8 cellular contexts compared by ENCODE assay signal in the genomic region with DNA sequence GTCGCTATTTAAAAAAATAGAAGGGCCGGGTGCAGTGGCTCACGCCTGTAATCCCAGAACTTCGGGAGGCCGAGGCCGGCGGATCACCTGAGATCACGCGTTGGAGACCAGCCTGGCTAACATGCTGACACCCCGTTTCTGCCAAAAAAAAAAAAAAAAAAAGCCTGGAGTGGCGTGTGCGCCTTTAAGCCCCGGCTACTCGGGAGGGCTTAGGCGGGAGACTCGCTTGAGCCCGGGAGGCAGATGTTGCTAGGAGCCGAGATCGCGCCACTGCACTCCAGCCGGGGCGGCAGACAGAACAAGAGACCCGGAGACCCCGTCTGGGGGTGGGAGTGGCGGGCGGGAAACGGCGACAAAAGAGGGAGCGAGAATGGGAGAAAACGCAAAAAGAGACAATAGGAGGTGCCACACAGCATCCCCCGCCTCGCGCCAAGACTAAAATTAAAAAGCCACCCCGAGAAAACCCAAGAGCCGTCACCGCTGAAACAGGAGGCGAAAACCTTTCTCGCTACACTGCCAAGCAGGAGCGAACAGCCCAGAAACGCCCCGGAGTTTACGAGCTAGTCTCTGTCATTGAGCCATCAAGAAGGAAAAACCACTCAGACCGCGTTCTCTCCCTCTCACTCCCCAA. TPM values are rescaled to one million over a fixed set of nuclear protein-coding genes. Genes with fewer than 3 reads are reported as not detected.
DNase-seq lines count a peak whose midpoint lies in the region; ATAC-seq, FAIRE-seq and TF ChIP-seq lines count a peak whose summit lies in the region.
"Not testable (repeated sequence)": the region's sequence is repeated elsewhere in the genome, so short reads cannot be mapped to it uniquely, and the experiment has no call there.

No MANE protein-coding gene starts in this region.

- not testable (repeated sequence) for H2AFZ ChIP-seq in HepG2 (ENCODE audit: low read length)

- not testable (repeated sequence) for H3K9me3 ChIP-seq in DOHH2 (ENCODE audit: control insufficient read depth, insufficient read depth, low read length); HEK293 (ENCODE audit: control insufficient read depth, insufficient read depth, low read depth, low read length); HepG2 (ENCODE audit: low read length); spleen

- not testable (repeated sequence) for H3K27me3 Mint-ChIP-seq in stimulated activated memory B cell treated with anti-CD40 and anti-IgM and Interleukin-4, amounts not matched to agents 10 μg/mL and 1 μg/mL and 100 μg/mL, for 72 hours

- H4K20me1 ChIP-seq in DOHH2 (ENCODE audit: control insufficient read depth, insufficient read depth, low read depth, low read length); HepG2 (ENCODE audit: insufficient read depth, low read length): not testable (repeated sequence)

- not testable (repeated sequence) for H3K9ac ChIP-seq in HepG2 (ENCODE audit: insufficient read depth, low read depth, low read length)

- H3K4me3 ChIP-seq in DOHH2 (ENCODE audit: low read length); HEK293 (ENCODE audit: low read depth, low read length); HepG2 (replicated peaks in 1 of 3; ENCODE audit: insufficient read depth in 1 of 3, low read depth in 2 of 3, low read length in 3 of 3); spleen: not testable (repeated sequence)

- TSS peak; percentile 98 for BruUV-seq in HepG2 (replicated peaks; lab: Mats Ljungman, UMichigan)

- H3K79me2 ChIP-seq in DOHH2 (ENCODE audit: control insufficient read depth, low read length); HepG2 (ENCODE audit: insufficient read depth, low read length): not testable (repeated sequence)

- not testable (repeated sequence) for TF ChIP-seq CTCF in DOHH2 (IDR thresholded peaks at IDR 0.05; ENCODE audit: low read depth, low read length, poor library complexity, severe bottlenecking); HEK293 (tag by site-specific recombination; IDR thresholded peaks at IDR 0.05); HepG2 (CRISPR knock-in tag; IDR thresholded peaks at IDR 0.05); spleen (IDR thresholded peaks at IDR 0.05 in 8 of 11, conservative IDR thresholded peaks at IDR 0.05 in 3 of 11)

- in situ Hi-C loops in HepG2 (cut with HindIII; ENCODE audit: extremely low pct_ligation_motif_present, low pct_unique_long_range_greater_than_20kb): not testable (repeated sequence)

- POLR2A ChIA-PET in HEK293 (lab: Yijun Ruan, JAX): interaction anchor here (0.6 kb wide), 4 partner anchors 66 to 315 kb away, joined by 3 to 8 read pairs (median 3); a partner anchor contains a TSS
- POLR2A ChIA-PET in HepG2 (lab: Yijun Ruan, JAX): not testable (repeated sequence)

- DNase-seq in T follicular helper cell (ENCODE audit: low read depth) (peak; percentile 72), activated T-cell treated with anti-CD3 and anti-CD28 coated beads for 24 hours (ENCODE audit: low read depth) (peak; percentile 79), spleen (peak; percentile 92)
- DNase-seq in central memory CD4-positive, alpha-beta T cell: peak; percentile 86
- DNase-seq in HepG2 (ENCODE audit: low spot score): not testable (repeated sequence)

- H3K27me3 ChIP-seq in DOHH2 (ENCODE audit: control insufficient read depth, low read length); HepG2 (ENCODE audit: control insufficient read depth in 1 of 2, insufficient read depth in 2 of 2, low read length in 2 of 2); spleen (replicated peaks in 1 of 7): not testable (repeated sequence)

- intact Hi-C loops in HepG2 (cut with micrococcal nuclease; ENCODE audit: unreplicated experiment); spleen (cut with DNase I; ENCODE audit: low total_unique reads): not testable (repeated sequence)

- CTCF ChIA-PET in HEK293 (lab: Yijun Ruan, JAX); HepG2 (lab: Yijun Ruan, JAX; ENCODE audit: low intra/inter-chr PET ratio, low total read pairs): not testable (repeated sequence)

- not testable (repeated sequence) for H3K36me3 Mint-ChIP-seq in stimulated activated memory B cell treated with anti-CD40 and anti-IgM and Interleukin-4, amounts not matched to agents 10 μg/mL and 1 μg/mL and 100 μg/mL, for 72 hours

- FAIRE-seq in HepG2 (lab: Jason Lieb, UNC): not testable (repeated sequence)

- not testable (repeated sequence) for TF ChIP-seq POLR2A in HepG2 (IDR thresholded peaks at IDR 0.05; ENCODE audit: insufficient read depth in 1 of 2, low read depth in 2 of 2, low read length in 2 of 2)
- peak in 2 of 3 donors; percentile 60 to 74 for TF ChIP-seq POLR2A in spleen (IDR thresholded peaks at IDR 0.05)

- 0 out of 2 replicates have a peak overlapping the region, but pooled peaks have one; percentile 21 for H3K27ac ChIP-seq in DOHH2 (ENCODE audit: low read depth, low read length)
- H3K27ac ChIP-seq in HEK293 (ENCODE audit: extremely low read depth, low read depth, low read length): peak overlapping the region; percentile 46; the same call in 1 of the 2 replicates
- H3K27ac ChIP-seq in HepG2 (ENCODE audit: extremely low read length, insufficient read depth, low read length): not testable (repeated sequence)
- H3K27ac ChIP-seq in spleen: peak overlapping the region in 6 of 8 donors; percentile 45 to 81 (median 74)

- TF ChIP-seq RAD21 in HepG2 (CRISPR knock-in tag; IDR thresholded peaks at IDR 0.05): not testable (repeated sequence)

- H3F3A ChIP-seq in DOHH2 (ENCODE audit: control insufficient read depth, insufficient read depth): not testable (repeated sequence)

- 0% methylated on average over 2 of the region's 44 CpGs for WGBS in HepG2 (ENCODE audit: low lambda C conversion rate)
- WGBS in spleen, 5 donors: 0 to 1% (median 0%) methylated on average over 19 to 34 of the region's 44 CpGs; no CpG with 5 or more reads in 1 of the 5 donors

- H3K27ac Mint-ChIP-seq in stimulated activated memory B cell treated with anti-CD40 and anti-IgM and Interleukin-4, amounts not matched to agents 10 μg/mL and 1 μg/mL and 100 μg/mL, for 72 hours: not testable (repeated sequence)

- H3K36me3 ChIP-seq in DOHH2 (ENCODE audit: control insufficient read depth, low read length); HEK293 (ENCODE audit: control insufficient read depth in 2 of 2, insufficient read depth in 1 of 2, low read length in 2 of 2); HepG2 (replicated peaks in 1 of 2; ENCODE audit: control insufficient read depth in 1 of 2, insufficient read depth in 2 of 2, low read length in 2 of 2); spleen: not testable (repeated sequence)

- not testable (repeated sequence) for H3K9me2 ChIP-seq in DOHH2 (replicated peaks; ENCODE audit: control insufficient read depth, low read length)

- TF ChIP-seq EP300 in HepG2 (IDR thresholded peaks at IDR 0.05; ENCODE audit: low read depth in 2 of 2, low read length in 2 of 2); HepG2 (CRISPR knock-in tag; IDR thresholded peaks at IDR 0.05; ENCODE audit: borderline replicate concordance): not testable (repeated sequence)

- not testable (repeated sequence) for H3K4me3 Mint-ChIP-seq in stimulated activated memory B cell treated with anti-CD40 and anti-IgM and Interleukin-4, amounts not matched to agents 10 μg/mL and 1 μg/mL and 100 μg/mL, for 72 hours

- H3K9me3 Mint-ChIP-seq in stimulated activated memory B cell treated with anti-CD40 and anti-IgM and Interleukin-4, amounts not matched to agents 10 μg/mL and 1 μg/mL and 100 μg/mL, for 72 hours: not testable (repeated sequence)

- not testable (repeated sequence) for H3K4me1 Mint-ChIP-seq in stimulated activated memory B cell treated with anti-CD40 and anti-IgM and Interleukin-4, amounts not matched to agents 10 μg/mL and 1 μg/mL and 100 μg/mL, for 72 hours

- H3K4me2 ChIP-seq in DOHH2 (ENCODE audit: low read length); HepG2 (ENCODE audit: low read depth, low read length): not testable (repeated sequence)

- not testable (repeated sequence) for H3K4me1 ChIP-seq in DOHH2 (ENCODE audit: control insufficient read depth, low read length); HEK293 (ENCODE audit: control insufficient read depth, insufficient read depth, low read length); HepG2 (ENCODE audit: insufficient read depth, low read length); spleen

- ATAC-seq in HepG2: peak; percentile 50
- ATAC-seq in stimulated activated memory B cell treated with anti-CD40 and anti-IgM and Interleukin-4, amounts not matched to agents 10 μg/mL and 1 μg/mL and 100 μg/mL, for 72 hours: peak; percentile 61

RNA-seq across cellular contexts. Expression of a gene that starts 16.7 kb away (rescaled TPM):
- total RNA-seq in HepG2 (2016; rRNA removed; fragmentation: Illumina TruSeq; extraction: Trizol) (0.77 and 0.90 TPM in 2 replicates), spleen (10 to 100 TPM; 36.2 to 67.2 (median 43.8) TPM)
- total RNA-seq in HepG2 (2016; cell fraction: cytosol; rRNA removed; fragmentation: Illumina TruSeq; extraction: Trizol; ENCODE audit: low read depth): 0.10 and 0.35 TPM in 2 replicates
- 0.76 and 1.1 TPM in 2 replicates for total RNA-seq in HepG2 (2016; cell fraction: insoluble cytoplasmic fraction; rRNA removed; fragmentation: Illumina TruSeq; extraction: Trizol)
- 0.31 and 0.69 TPM in 2 replicates for total RNA-seq in HepG2 (2016; cell fraction: membrane; rRNA removed; fragmentation: Illumina TruSeq; extraction: Trizol)
- 0.31 and 0.60 TPM in 2 replicates for total RNA-seq in HepG2 (2016; cell fraction: nucleus; rRNA removed; fragmentation: Illumina TruSeq; extraction: Trizol)
- polyA plus RNA-seq in HepG2 (2011; rRNA removed) (1.6 and 1.7 TPM in 2 replicates), spleen (100 to 1,000 TPM in 2 of 3 donors, 10 to 100 TPM in 1; 77.0 to 114 (median 106) TPM)
- 0.79 and 2.2 TPM in 2 replicates for polyA plus RNA-seq in HepG2 (2011; cell fraction: cytosol; rRNA removed)
- polyA plus RNA-seq in HepG2 (2011; cell fraction: nucleus; rRNA removed): 1.8 and 2.6 TPM in 2 replicates
- polyA plus RNA-seq in HepG2 (2012): 0.37 and 0.85 TPM in 2 replicates
- 0.12 and 0.14 TPM in 2 replicates for polyA plus RNA-seq in HepG2 (2016; cell fraction: cytosol; fragmentation: Illumina TruSeq; extraction: Trizol; ENCODE audit: low read depth)
- 0.44 and 0.88 TPM in 2 replicates for polyA plus RNA-seq in HepG2 (2016; cell fraction: insoluble cytoplasmic fraction; fragmentation: Illumina TruSeq; extraction: Trizol; ENCODE audit: low read depth)
- polyA plus RNA-seq in HepG2 (2016; cell fraction: membrane; fragmentation: Illumina TruSeq; extraction: Trizol; ENCODE audit: low read depth): 0.29 and 0.35 TPM in 2 replicates
- 1.00 and 1.2 TPM in 2 replicates for polyA plus RNA-seq in HepG2 (2016; cell fraction: nucleus; fragmentation: Illumina TruSeq; extraction: Trizol; ENCODE audit: insufficient read depth, low read depth)
- 0.16 and 2.7 TPM in 2 replicates for polyA minus RNA-seq in HepG2 (2011; rRNA and poly(A)+ RNA removed; ENCODE audit: low replicate concordance)
- 0.49 and 0.79 TPM in 2 replicates for polyA minus RNA-seq in HepG2 (2011; cell fraction: cytosol; rRNA and poly(A)+ RNA removed)
- polyA minus RNA-seq in HepG2 (2011; cell fraction: nucleus; rRNA and poly(A)+ RNA removed): 0.75 and 0.90 TPM in 2 replicates

RNA-seq across cellular contexts. Expression of a gene that starts 58.9 kb away (rescaled TPM):
- 14.0 and 18.6 TPM in 2 replicates for total RNA-seq in HepG2 (2016; rRNA removed; fragmentation: Illumina TruSeq; extraction: Trizol)
- 3.1 and 3.2 TPM in 2 replicates for total RNA-seq in HepG2 (2016; cell fraction: cytosol; rRNA removed; fragmentation: Illumina TruSeq; extraction: Trizol; ENCODE audit: low read depth)
- 11.3 and 19.1 TPM in 2 replicates for total RNA-seq in HepG2 (2016; cell fraction: insoluble cytoplasmic fraction; rRNA removed; fragmentation: Illumina TruSeq; extraction: Trizol)
- 8.0 and 8.1 TPM in 2 replicates for total RNA-seq in HepG2 (2016; cell fraction: membrane; rRNA removed; fragmentation: Illumina TruSeq; extraction: Trizol)
- 19.9 and 21.9 TPM in 2 replicates for total RNA-seq in HepG2 (2016; cell fraction: nucleus; rRNA removed; fragmentation: Illumina TruSeq; extraction: Trizol)
- 13.7 and 21.2 TPM in 2 replicates for polyA plus RNA-seq in HepG2 (2011; rRNA removed)
- 9.8 and 12.5 TPM in 2 replicates for polyA plus RNA-seq in HepG2 (2011; cell fraction: cytosol; rRNA removed)
- 62.7 and 63.6 TPM in 2 replicates for polyA plus RNA-seq in HepG2 (2011; cell fraction: nucleus; rRNA removed)
- polyA plus RNA-seq in HepG2 (2012): 9.6 and 14.4 TPM in 2 replicates
- 1.4 and 1.5 TPM in 2 replicates for polyA plus RNA-seq in HepG2 (2016; cell fraction: cytosol; fragmentation: Illumina TruSeq; extraction: Trizol; ENCODE audit: low read depth)
- polyA plus RNA-seq in HepG2 (2016; cell fraction: insoluble cytoplasmic fraction; fragmentation: Illumina TruSeq; extraction: Trizol; ENCODE audit: low read depth): 10.4 and 12.3 TPM in 2 replicates
- polyA plus RNA-seq in HepG2 (2016; cell fraction: membrane; fragmentation: Illumina TruSeq; extraction: Trizol; ENCODE audit: low read depth): 4.1 and 4.4 TPM in 2 replicates
- 43.0 and 45.0 TPM in 2 replicates for polyA plus RNA-seq in HepG2 (2016; cell fraction: nucleus; fragmentation: Illumina TruSeq; extraction: Trizol; ENCODE audit: insufficient read depth, low read depth)
- 18.2 and 34.3 TPM in 2 replicates for polyA minus RNA-seq in HepG2 (2011; rRNA and poly(A)+ RNA removed; ENCODE audit: low replicate concordance)
- polyA minus RNA-seq in HepG2 (2011; cell fraction: cytosol; rRNA and poly(A)+ RNA removed): 14.7 and 14.9 TPM in 2 replicates
- 24.2 and 25.2 TPM in 2 replicates for polyA minus RNA-seq in HepG2 (2011; cell fraction: nucleus; rRNA and poly(A)+ RNA removed)
- 1 to 10 TPM; 2.6 to 5.4 (median 4.8) TPM for total RNA-seq in spleen
- polyA plus RNA-seq in spleen: 1 to 10 TPM; 1.3 to 3.9 (median 1.9) TPM

Comparison
In these comparisons a context has a peak if more than half of its experiments do, and no peak if none do; other contexts are left out.
1. RNA of a gene that starts 16.7 kb away (total RNA-seq): 36.2 to 67.2 TPM in spleen; 0.10 to 1.1 TPM in HepG2; every median in the first group is over 10 times any median in the second.